ENCODE assay signal across 8 cellular contexts in genomic region chr12:123937707-123938600, GRCh38. TPM values are rescaled to one million over a fixed set of nuclear protein-coding genes. Genes with fewer than 3 reads are reported as not detected.
A peak's percentile ranks its signal among the peaks of the same experiment; 100 is the strongest.
DNase-seq lines count a peak whose midpoint lies in the region; ATAC-seq and TF ChIP-seq lines count a peak whose summit lies in the region.

No MANE protein-coding gene starts in this region.

- H3K9me3 ChIP-seq in MM.1S (replicated peaks; ENCODE audit: insufficient read depth, low read length): no peaks in the 10 kb centered on the region

- no peak overlapping the region for H3K9ac ChIP-seq in MM.1S (ENCODE audit: low read length)

- DNase-seq in MM.1S (peak; percentile 50), kidney tubule cell (ENCODE audit: low spot score) (peak; percentile 13), NCI-H2196 treated with DMSO at 0.1 percent for 48 hours (lab: John Stamatoyannopoulos, UW; ENCODE audit: unreplicated experiment) (no peak), caudate nucleus (lab: John Stamatoyannopoulos, UW) (no peak), Ammon's horn (ENCODE audit: low spot score) (no peak)
- peak; percentile 29 for DNase-seq in activated T-cell treated with anti-CD3 and anti-CD28 coated beads, Interleukin-2, amount 50 U/mL, for 4 hours
- no peak for DNase-seq in stimulated activated naive B cell treated with anti-CD40 and anti-IgM and Interleukin-4, amounts not matched to agents 10 μg/mL and 1 μg/mL and 100 μg/mL, for 72 hours

- no peaks in the 10 kb centered on the region for H3K27me3 Mint-ChIP-seq in activated T-cell treated with anti-CD3 and anti-CD28 coated beads, Interleukin-2, amount 50 U/mL, for 4 hours (ENCODE audit: low read depth)
- no peaks in the 10 kb centered on the region for H3K27me3 Mint-ChIP-seq in stimulated activated naive B cell treated with anti-CD40 and anti-IgM and Interleukin-4, amounts not matched to agents 10 μg/mL and 1 μg/mL and 100 μg/mL, for 72 hours

- H3K4me3 ChIP-seq in MM.1S (ENCODE audit: low read length): no peak overlapping the region

- peaks cover 23% of the 10 kb centered on the region for H3K36me3 Mint-ChIP-seq in activated T-cell treated with anti-CD3 and anti-CD28 coated beads, Interleukin-2, amount 50 U/mL, for 4 hours (ENCODE audit: insufficient read depth)
- peaks cover 26 to 46% of the 10 kb centered on the region in 2 donors for H3K36me3 Mint-ChIP-seq in stimulated activated naive B cell treated with anti-CD40 and anti-IgM and Interleukin-4, amounts not matched to agents 10 μg/mL and 1 μg/mL and 100 μg/mL, for 72 hours

- H3K4me1 ChIP-seq in MM.1S (ENCODE audit: low read length): no peaks in the 10 kb centered on the region

- H3K27me3 ChIP-seq in MM.1S (replicated peaks; ENCODE audit: insufficient read depth, low read length): no peaks in the 10 kb centered on the region

- H3K27ac ChIP-seq in MM.1S (ENCODE audit: low read length) (peak overlapping the region; percentile 22; the same call in 1 of the 2 replicates), caudate nucleus (ENCODE audit: low read depth, low read length) (no peak overlapping the region)

- peak; percentile 92 to 95 for ATAC-seq in activated T-cell treated with anti-CD3 and anti-CD28 coated beads, Interleukin-2, amount 50 U/mL, for 4 hours
- peak; percentile 89 to 90 for ATAC-seq in stimulated activated naive B cell treated with anti-CD40 and anti-IgM and Interleukin-4, amounts not matched to agents 10 μg/mL and 1 μg/mL and 100 μg/mL, for 72 hours (replicated peaks)
- no peak for ATAC-seq in GM19467 (IDR thresholded peaks at IDR 0.05; ENCODE audit: unreplicated experiment)

- peak overlapping the region; percentile 81 for H3K27ac Mint-ChIP-seq in stimulated activated naive B cell treated with anti-CD40 and anti-IgM and Interleukin-4, amounts not matched to agents 10 μg/mL and 1 μg/mL and 100 μg/mL, for 72 hours

- no peaks in the 10 kb centered on the region for H3K9me3 Mint-ChIP-seq in activated T-cell treated with anti-CD3 and anti-CD28 coated beads, Interleukin-2, amount 50 U/mL, for 4 hours
- peaks cover 4 to 7% of the 10 kb centered on the region in 2 donors for H3K9me3 Mint-ChIP-seq in stimulated activated naive B cell treated with anti-CD40 and anti-IgM and Interleukin-4, amounts not matched to agents 10 μg/mL and 1 μg/mL and 100 μg/mL, for 72 hours

- H3F3A ChIP-seq in MM.1S (ENCODE audit: insufficient read depth, low read length): no peaks in the 10 kb centered on the region

- H3K4me3 Mint-ChIP-seq in activated T-cell treated with anti-CD3 and anti-CD28 coated beads, Interleukin-2, amount 50 U/mL, for 4 hours: peak overlapping the region; percentile 64
- H3K4me3 Mint-ChIP-seq in stimulated activated naive B cell treated with anti-CD40 and anti-IgM and Interleukin-4, amounts not matched to agents 10 μg/mL and 1 μg/mL and 100 μg/mL, for 72 hours: peak overlapping the region; percentile 42 to 43

- no peaks in the 10 kb centered on the region for H3K9me2 ChIP-seq in MM.1S (replicated peaks; ENCODE audit: insufficient read depth, low read length)

- H3K36me3 ChIP-seq in MM.1S (replicated peaks; ENCODE audit: insufficient read depth, low read length): no peaks in the 10 kb centered on the region

- H2AFZ ChIP-seq in MM.1S (ENCODE audit: low read length): no peak overlapping the region; the same call in 1 of the 2 replicates

- TF ChIP-seq CTCF in MM.1S (IDR thresholded peaks at IDR 0.05; ENCODE audit: low read length): no peak

- H3K79me2 ChIP-seq in MM.1S (ENCODE audit: low read length): no peaks in the 10 kb centered on the region

- H3K4me1 Mint-ChIP-seq in activated T-cell treated with anti-CD3 and anti-CD28 coated beads, Interleukin-2, amount 50 U/mL, for 4 hours (ENCODE audit: low read depth): peaks cover 33% of the 10 kb centered on the region
- H3K4me1 Mint-ChIP-seq in stimulated activated naive B cell treated with anti-CD40 and anti-IgM and Interleukin-4, amounts not matched to agents 10 μg/mL and 1 μg/mL and 100 μg/mL, for 72 hours: peaks cover 20 to 21% of the 10 kb centered on the region in 2 donors

- peak overlapping the region; percentile 52; the same call in 1 of the 2 replicates for H3K4me2 ChIP-seq in MM.1S (ENCODE audit: low read depth, low read length)

- no peaks in the 10 kb centered on the region for H4K20me1 ChIP-seq in MM.1S (ENCODE audit: insufficient read depth, low read length)

RNA-seq across cellular contexts. Expression of gene CCDC92, which starts 34.7 kb away (rescaled TPM):
- total RNA-seq in activated T-cell treated with anti-CD3 and anti-CD28 coated beads, Interleukin-2, amount 50 U/mL, for 4 hours: 1 to 10 TPM; 7.2 to 8.9 (median 8.6) TPM

RNA-seq across cellular contexts. Expression of gene ZNF664, which starts 35.1 kb away (rescaled TPM):
- total RNA-seq in activated T-cell treated with anti-CD3 and anti-CD28 coated beads, Interleukin-2, amount 50 U/mL, for 4 hours: 10 to 100 TPM; 63.7 to 65.2 (median 64.3) TPM

Comparison
In these comparisons a context has a peak if more than half of its experiments do, and no peak if none do; other contexts are left out.
1. DNase-seq: peak in MM.1S (single experiment), activated T-cell treated with anti-CD3 and anti-CD28 coated beads, Interleukin-2, amount 50 U/mL, for 4 hours (single experiment) and kidney tubule cell (single experiment); none in stimulated activated naive B cell treated with anti-CD40 and anti-IgM and Interleukin-4, amounts not matched to agents 10 μg/mL and 1 μg/mL and 100 μg/mL, for 72 hours (single experiment), NCI-H2196 treated with DMSO at 0.1 percent for 48 hours (single experiment), caudate nucleus (0 of 61) and Ammon's horn (single experiment).